1 cellular context compared by ENCODE assay signal in the genomic region with DNA sequence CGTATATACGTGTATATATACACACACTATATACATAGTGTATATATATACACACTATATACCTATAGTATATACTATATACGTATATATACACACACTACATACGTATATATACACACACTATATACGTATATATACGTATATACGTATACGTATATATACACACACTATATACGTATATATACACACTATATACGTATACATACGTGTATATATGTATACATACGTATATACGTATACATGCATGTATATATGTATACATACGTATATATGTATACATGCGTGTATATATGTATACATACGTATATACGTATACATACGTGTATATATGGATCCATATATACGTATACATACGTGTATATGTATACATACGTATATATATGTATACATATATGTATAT.
TF ChIP-seq lines count a peak whose summit lies in the region.

No MANE protein-coding gene starts in this region.

TF ChIP-seq in K562, 482 proteins besides CTCF, POLR2A, EP300 and RAD21 (continued from another document and continues in another):
- TF ChIP-seq, protein P1, sequence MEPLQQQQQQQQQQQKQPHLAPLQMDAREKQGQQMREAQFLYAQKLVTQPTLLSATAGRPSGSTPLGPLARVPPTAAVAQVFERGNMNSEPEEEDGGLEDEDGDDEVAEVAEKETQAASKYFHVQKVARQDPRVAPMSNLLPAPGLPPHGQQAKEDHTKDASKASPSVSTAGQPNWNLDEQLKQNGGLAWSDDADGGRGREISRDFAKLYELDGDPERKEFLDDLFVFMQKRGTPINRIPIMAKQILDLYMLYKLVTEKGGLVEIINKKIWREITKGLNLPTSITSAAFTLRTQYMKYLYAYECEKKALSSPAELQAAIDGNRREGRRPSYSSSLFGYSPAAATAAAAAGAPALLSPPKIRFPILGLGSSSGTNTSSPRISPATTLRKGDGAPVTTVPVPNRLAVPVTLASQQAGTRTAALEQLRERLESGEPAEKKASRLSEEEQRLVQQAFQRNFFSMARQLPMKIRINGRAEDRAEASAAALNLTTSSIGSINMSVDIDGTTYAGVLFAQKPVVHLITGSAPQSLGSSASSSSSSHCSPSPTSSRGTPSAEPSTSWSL (CRISPR knock-in tag; IDR thresholded peaks at IDR 0.05; ENCODE audit: borderline replicate concordance): peak; percentile 68; the same call in 1 of the 2 replicates
- TF ChIP-seq ETV1 (tag; conservative IDR thresholded peaks at IDR 0.05; ENCODE audit: low read depth) (no peak), E2F3 (CRISPR knock-in tag; IDR thresholded peaks at IDR 0.05) (peak; percentile 91; the same call in 1 of the 2 replicates), STAT5B (CRISPR knock-in tag; IDR thresholded peaks at IDR 0.05) (peak; percentile 80), NUFIP1 (IDR thresholded peaks at IDR 0.05; ENCODE audit: partially characterized antibody) (no peak), LARP7 (IDR thresholded peaks at IDR 0.05) (no peak), ZKSCAN3 (CRISPR knock-in tag; IDR thresholded peaks at IDR 0.05) (peak; percentile 80), RFX1 (IDR thresholded peaks at IDR 0.05) (no peak), HIVEP1 (CRISPR knock-in tag; IDR thresholded peaks at IDR 0.05) (peak; percentile 93), SMARCC2 (IDR thresholded peaks at IDR 0.05; ENCODE audit: low read depth) (no peak), CEBPG (CRISPR knock-in tag; IDR thresholded peaks at IDR 0.05) (no peak), CEBPG (tag; conservative IDR thresholded peaks at IDR 0.05 in 1 of 2, IDR thresholded peaks at IDR 0.05 in 1 of 2) (peak in 1 of 2 experiments; percentile 86; a peak in 2 of 4 replicates), MTF1 (CRISPR knock-in tag; IDR thresholded peaks at IDR 0.05; ENCODE audit: borderline replicate concordance) (peak; percentile 99), ZNF699 (CRISPR knock-in tag; IDR thresholded peaks at IDR 0.05; ENCODE audit: insufficient replicate concordance) (peak; percentile 94), SIN3A (IDR thresholded peaks at IDR 0.05; ENCODE audit: borderline replicate concordance in 2 of 2, control insufficient read depth in 1 of 2, low read depth in 2 of 2, low read length in 2 of 2) (no peak), ZNF707 (CRISPR knock-in tag; conservative IDR thresholded peaks at IDR 0.05) (peak; percentile 95), NFIX (CRISPR knock-in tag; IDR thresholded peaks at IDR 0.05; ENCODE audit: low read depth) (peak; percentile 98), ZNF274 (IDR thresholded peaks at IDR 0.05; ENCODE audit: borderline replicate concordance, low read depth, low read length) (no peak), DDX20 (tag; IDR thresholded peaks at IDR 0.05; ENCODE audit: low read depth) (no peak), ZNF347 (CRISPR knock-in tag; IDR thresholded peaks at IDR 0.05; ENCODE audit: low read depth) (peak; percentile 85), ZFPM2 (CRISPR knock-in tag; IDR thresholded peaks at IDR 0.05) (peak; percentile 98), ZFP1 (CRISPR knock-in tag; IDR thresholded peaks at IDR 0.05) (peak; percentile 77; the same call in 1 of the 2 replicates), ZNF140 (CRISPR knock-in tag; IDR thresholded peaks at IDR 0.05) (peak; percentile 98), ZNF668 (CRISPR knock-in tag; IDR thresholded peaks at IDR 0.05) (peak; percentile 65; the same call in 1 of the 2 replicates), NR2F6 (CRISPR knock-in tag; IDR thresholded peaks at IDR 0.05) (peak; percentile 97), ZNF583 (CRISPR knock-in tag; IDR thresholded peaks at IDR 0.05) (peak; percentile 91), GABPB2 (CRISPR knock-in tag; conservative IDR thresholded peaks at IDR 0.05) (peak; percentile 99), ZNF436 (CRISPR knock-in tag; IDR thresholded peaks at IDR 0.05) (peak; percentile 82), KLF6 (CRISPR knock-in tag; IDR thresholded peaks at IDR 0.05; ENCODE audit: borderline replicate concordance) (peak; percentile 83; the same call in 1 of the 2 replicates), ZNF830 (CRISPR knock-in tag; IDR thresholded peaks at IDR 0.05) (peak; percentile 64; the same call in 1 of the 2 replicates), ZNF57 (CRISPR knock-in tag; IDR thresholded peaks at IDR 0.05) (peak; percentile 85), POLR2G (IDR thresholded peaks at IDR 0.05; ENCODE audit: low read depth, low read length) (no peak), PHTF2 (CRISPR knock-in tag; IDR thresholded peaks at IDR 0.05) (peak; percentile 98), ZNF174 (CRISPR knock-in tag; IDR thresholded peaks at IDR 0.05) (peak; percentile 90), ZNF324 (CRISPR knock-in tag; IDR thresholded peaks at IDR 0.05) (peak; percentile 66), SETDB1 (IDR thresholded peaks at IDR 0.05; ENCODE audit: low read length) (no peak), HDAC8 (tag; IDR thresholded peaks at IDR 0.05) (peak; percentile 79), NBN (IDR thresholded peaks at IDR 0.05; ENCODE audit: low read depth) (no peak), PTRF (tag; IDR thresholded peaks at IDR 0.05) (peak; percentile 85)
- TF ChIP-seq, protein P2, sequence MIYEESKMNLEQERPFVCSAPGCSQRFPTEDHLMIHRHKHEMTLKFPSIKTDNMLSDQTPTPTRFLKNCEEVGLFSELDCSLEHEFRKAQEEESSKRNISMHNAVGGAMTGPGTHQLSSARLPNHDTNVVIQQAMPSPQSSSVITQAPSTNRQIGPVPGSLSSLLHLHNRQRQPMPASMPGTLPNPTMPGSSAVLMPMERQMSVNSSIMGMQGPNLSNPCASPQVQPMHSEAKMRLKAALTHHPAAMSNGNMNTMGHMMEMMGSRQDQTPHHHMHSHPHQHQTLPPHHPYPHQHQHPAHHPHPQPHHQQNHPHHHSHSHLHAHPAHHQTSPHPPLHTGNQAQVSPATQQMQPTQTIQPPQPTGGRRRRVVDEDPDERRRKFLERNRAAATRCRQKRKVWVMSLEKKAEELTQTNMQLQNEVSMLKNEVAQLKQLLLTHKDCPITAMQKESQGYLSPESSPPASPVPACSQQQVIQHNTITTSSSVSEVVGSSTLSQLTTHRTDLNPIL (CRISPR knock-in tag; IDR thresholded peaks at IDR 0.05): peak; percentile 92; the same call in 1 of the 2 replicates
- TF ChIP-seq, protein P3, sequence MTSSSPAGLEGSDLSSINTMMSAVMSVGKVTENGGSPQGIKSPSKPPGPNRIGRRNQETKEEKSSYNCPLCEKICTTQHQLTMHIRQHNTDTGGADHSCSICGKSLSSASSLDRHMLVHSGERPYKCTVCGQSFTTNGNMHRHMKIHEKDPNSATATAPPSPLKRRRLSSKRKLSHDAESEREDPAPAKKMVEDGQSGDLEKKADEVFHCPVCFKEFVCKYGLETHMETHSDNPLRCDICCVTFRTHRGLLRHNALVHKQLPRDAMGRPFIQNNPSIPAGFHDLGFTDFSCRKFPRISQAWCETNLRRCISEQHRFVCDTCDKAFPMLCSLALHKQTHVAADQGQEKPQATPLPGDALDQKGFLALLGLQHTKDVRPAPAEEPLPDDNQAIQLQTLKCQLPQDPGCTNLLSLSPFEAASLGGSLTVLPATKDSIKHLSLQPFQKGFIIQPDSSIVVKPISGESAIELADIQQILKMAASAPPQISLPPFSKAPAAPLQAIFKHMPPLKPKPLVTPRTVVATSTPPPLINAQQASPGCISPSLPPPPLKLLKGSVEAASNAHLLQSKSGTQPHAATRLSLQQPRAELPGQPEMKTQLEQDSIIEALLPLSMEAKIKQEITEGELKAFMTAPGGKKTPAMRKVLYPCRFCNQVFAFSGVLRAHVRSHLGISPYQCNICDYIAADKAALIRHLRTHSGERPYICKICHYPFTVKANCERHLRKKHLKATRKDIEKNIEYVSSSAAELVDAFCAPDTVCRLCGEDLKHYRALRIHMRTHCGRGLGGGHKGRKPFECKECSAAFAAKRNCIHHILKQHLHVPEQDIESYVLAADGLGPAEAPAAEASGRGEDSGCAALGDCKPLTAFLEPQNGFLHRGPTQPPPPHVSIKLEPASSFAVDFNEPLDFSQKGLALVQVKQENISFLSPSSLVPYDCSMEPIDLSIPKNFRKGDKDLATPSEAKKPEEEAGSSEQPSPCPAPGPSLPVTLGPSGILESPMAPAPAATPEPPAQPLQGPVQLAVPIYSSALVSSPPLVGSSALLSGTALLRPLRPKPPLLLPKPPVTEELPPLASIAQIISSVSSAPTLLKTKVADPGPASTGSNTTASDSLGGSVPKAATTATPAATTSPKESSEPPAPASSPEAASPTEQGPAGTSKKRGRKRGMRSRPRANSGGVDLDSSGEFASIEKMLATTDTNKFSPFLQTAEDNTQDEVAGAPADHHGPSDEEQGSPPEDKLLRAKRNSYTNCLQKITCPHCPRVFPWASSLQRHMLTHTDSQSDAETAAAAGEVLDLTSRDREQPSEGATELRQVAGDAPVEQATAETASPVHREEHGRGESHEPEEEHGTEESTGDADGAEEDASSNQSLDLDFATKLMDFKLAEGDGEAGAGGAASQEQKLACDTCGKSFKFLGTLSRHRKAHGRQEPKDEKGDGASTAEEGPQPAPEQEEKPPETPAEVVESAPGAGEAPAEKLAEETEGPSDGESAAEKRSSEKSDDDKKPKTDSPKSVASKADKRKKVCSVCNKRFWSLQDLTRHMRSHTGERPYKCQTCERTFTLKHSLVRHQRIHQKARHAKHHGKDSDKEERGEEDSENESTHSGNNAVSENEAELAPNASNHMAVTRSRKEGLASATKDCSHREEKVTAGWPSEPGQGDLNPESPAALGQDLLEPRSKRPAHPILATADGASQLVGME (CRISPR knock-in tag; IDR thresholded peaks at IDR 0.05): peak; percentile 95; the same call in 1 of the 2 replicates
- TF ChIP-seq, protein P4, sequence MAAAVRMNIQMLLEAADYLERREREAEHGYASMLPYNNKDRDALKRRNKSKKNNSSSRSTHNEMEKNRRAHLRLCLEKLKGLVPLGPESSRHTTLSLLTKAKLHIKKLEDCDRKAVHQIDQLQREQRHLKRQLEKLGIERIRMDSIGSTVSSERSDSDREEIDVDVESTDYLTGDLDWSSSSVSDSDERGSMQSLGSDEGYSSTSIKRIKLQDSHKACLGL (CRISPR knock-in tag; IDR thresholded peaks at IDR 0.05; ENCODE audit: borderline replicate concordance, poor library complexity, severe bottlenecking): peak; percentile 61
- TF ChIP-seq, protein P5, sequence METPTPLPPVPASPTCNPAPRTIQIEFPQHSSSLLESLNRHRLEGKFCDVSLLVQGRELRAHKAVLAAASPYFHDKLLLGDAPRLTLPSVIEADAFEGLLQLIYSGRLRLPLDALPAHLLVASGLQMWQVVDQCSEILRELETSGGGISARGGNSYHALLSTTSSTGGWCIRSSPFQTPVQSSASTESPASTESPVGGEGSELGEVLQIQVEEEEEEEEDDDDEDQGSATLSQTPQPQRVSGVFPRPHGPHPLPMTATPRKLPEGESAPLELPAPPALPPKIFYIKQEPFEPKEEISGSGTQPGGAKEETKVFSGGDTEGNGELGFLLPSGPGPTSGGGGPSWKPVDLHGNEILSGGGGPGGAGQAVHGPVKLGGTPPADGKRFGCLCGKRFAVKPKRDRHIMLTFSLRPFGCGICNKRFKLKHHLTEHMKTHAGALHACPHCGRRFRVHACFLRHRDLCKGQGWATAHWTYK (CRISPR knock-in tag; IDR thresholded peaks at IDR 0.05): 0 out of 2 replicates have a peak, but pooled peaks have one; percentile 57
- TF ChIP-seq, protein P6, sequence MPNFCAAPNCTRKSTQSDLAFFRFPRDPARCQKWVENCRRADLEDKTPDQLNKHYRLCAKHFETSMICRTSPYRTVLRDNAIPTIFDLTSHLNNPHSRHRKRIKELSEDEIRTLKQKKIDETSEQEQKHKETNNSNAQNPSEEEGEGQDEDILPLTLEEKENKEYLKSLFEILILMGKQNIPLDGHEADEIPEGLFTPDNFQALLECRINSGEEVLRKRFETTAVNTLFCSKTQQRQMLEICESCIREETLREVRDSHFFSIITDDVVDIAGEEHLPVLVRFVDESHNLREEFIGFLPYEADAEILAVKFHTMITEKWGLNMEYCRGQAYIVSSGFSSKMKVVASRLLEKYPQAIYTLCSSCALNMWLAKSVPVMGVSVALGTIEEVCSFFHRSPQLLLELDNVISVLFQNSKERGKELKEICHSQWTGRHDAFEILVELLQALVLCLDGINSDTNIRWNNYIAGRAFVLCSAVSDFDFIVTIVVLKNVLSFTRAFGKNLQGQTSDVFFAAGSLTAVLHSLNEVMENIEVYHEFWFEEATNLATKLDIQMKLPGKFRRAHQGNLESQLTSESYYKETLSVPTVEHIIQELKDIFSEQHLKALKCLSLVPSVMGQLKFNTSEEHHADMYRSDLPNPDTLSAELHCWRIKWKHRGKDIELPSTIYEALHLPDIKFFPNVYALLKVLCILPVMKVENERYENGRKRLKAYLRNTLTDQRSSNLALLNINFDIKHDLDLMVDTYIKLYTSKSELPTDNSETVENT (CRISPR knock-in tag; IDR thresholded peaks at IDR 0.05): peak; percentile 97
- TF ChIP-seq, protein P7, sequence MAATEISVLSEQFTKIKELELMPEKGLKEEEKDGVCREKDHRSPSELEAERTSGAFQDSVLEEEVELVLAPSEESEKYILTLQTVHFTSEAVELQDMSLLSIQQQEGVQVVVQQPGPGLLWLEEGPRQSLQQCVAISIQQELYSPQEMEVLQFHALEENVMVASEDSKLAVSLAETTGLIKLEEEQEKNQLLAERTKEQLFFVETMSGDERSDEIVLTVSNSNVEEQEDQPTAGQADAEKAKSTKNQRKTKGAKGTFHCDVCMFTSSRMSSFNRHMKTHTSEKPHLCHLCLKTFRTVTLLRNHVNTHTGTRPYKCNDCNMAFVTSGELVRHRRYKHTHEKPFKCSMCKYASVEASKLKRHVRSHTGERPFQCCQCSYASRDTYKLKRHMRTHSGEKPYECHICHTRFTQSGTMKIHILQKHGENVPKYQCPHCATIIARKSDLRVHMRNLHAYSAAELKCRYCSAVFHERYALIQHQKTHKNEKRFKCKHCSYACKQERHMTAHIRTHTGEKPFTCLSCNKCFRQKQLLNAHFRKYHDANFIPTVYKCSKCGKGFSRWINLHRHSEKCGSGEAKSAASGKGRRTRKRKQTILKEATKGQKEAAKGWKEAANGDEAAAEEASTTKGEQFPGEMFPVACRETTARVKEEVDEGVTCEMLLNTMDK (IDR thresholded peaks at IDR 0.05; ENCODE audit: borderline replicate concordance, insufficient read depth, low read depth, low read length, poor library complexity, severe bottlenecking): no peak
- TF ChIP-seq, protein P8, sequence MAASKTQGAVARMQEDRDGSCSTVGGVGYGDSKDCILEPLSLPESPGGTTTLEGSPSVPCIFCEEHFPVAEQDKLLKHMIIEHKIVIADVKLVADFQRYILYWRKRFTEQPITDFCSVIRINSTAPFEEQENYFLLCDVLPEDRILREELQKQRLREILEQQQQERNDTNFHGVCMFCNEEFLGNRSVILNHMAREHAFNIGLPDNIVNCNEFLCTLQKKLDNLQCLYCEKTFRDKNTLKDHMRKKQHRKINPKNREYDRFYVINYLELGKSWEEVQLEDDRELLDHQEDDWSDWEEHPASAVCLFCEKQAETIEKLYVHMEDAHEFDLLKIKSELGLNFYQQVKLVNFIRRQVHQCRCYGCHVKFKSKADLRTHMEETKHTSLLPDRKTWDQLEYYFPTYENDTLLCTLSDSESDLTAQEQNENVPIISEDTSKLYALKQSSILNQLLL (CRISPR knock-in tag; IDR thresholded peaks at IDR 0.05; ENCODE audit: borderline replicate concordance): peak; percentile 100
- TF ChIP-seq, protein P9, sequence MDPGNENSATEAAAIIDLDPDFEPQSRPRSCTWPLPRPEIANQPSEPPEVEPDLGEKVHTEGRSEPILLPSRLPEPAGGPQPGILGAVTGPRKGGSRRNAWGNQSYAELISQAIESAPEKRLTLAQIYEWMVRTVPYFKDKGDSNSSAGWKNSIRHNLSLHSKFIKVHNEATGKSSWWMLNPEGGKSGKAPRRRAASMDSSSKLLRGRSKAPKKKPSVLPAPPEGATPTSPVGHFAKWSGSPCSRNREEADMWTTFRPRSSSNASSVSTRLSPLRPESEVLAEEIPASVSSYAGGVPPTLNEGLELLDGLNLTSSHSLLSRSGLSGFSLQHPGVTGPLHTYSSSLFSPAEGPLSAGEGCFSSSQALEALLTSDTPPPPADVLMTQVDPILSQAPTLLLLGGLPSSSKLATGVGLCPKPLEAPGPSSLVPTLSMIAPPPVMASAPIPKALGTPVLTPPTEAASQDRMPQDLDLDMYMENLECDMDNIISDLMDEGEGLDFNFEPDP (CRISPR knock-in tag; IDR thresholded peaks at IDR 0.05): peak; percentile 46; the same call in 1 of the 2 replicates
